ENCODE assay signal across 1 cellular context in genomic region chr14:34059925-34060746, GRCh38.
TF ChIP-seq lines count a peak whose summit lies in the region.

No MANE protein-coding gene starts in this region.

TF ChIP-seq in HepG2, 621 proteins besides CTCF, POLR2A, EP300 and RAD21 (continued from another document and continues in another):
- TF ChIP-seq HBP1 (CRISPR knock-in tag; IDR thresholded peaks at IDR 0.05; ENCODE audit: low read depth) (no peak), ZNF24 (IDR thresholded peaks at IDR 0.05) (no peak), TRAFD1 (CRISPR knock-in tag; IDR thresholded peaks at IDR 0.05; ENCODE audit: borderline replicate concordance) (no peak), TCF12 (IDR thresholded peaks at IDR 0.05) (no peak), TCF12 (CRISPR knock-in tag; IDR thresholded peaks at IDR 0.05) (peak; percentile 96; the same call in 1 of the 2 replicates), ATF6 (CRISPR knock-in tag; conservative IDR thresholded peaks at IDR 0.05) (no peak), NFKB2 (CRISPR knock-in tag; IDR thresholded peaks at IDR 0.05; ENCODE audit: borderline replicate concordance) (no peak), PAWR (CRISPR knock-in tag; IDR thresholded peaks at IDR 0.05; ENCODE audit: borderline replicate concordance) (no peak), GFI1 (CRISPR knock-in tag; IDR thresholded peaks at IDR 0.05; ENCODE audit: borderline replicate concordance) (no peak), ZNF775 (CRISPR knock-in tag; IDR thresholded peaks at IDR 0.05; ENCODE audit: borderline replicate concordance) (no peak), ASH2L (IDR thresholded peaks at IDR 0.05; ENCODE audit: insufficient read length, low read depth, low read length) (peak; percentile 72), HOXD1 (CRISPR knock-in tag; IDR thresholded peaks at IDR 0.05) (0 out of 2 replicates have a peak, but pooled peaks have one; percentile 21), SRY (CRISPR knock-in tag; IDR thresholded peaks at IDR 0.05) (peak; percentile 91; the same call in 1 of the 2 replicates), NFATC3 (CRISPR knock-in tag; IDR thresholded peaks at IDR 0.05) (no peak), TAF15 (IDR thresholded peaks at IDR 0.05; ENCODE audit: low read depth, low read length, poor library complexity, severe bottlenecking) (no peak), MAFG (CRISPR knock-in tag; IDR thresholded peaks at IDR 0.05) (peak; percentile 94), ZBED4 (CRISPR knock-in tag; IDR thresholded peaks at IDR 0.05; ENCODE audit: borderline replicate concordance) (no peak), EED (CRISPR knock-in tag; IDR thresholded peaks at IDR 0.05) (no peak), ZNF121 (CRISPR knock-in tag; IDR thresholded peaks at IDR 0.05) (no peak), GZF1 (CRISPR knock-in tag; IDR thresholded peaks at IDR 0.05) (peak; percentile 76; the same call in 1 of the 2 replicates), PHF8 (CRISPR knock-in tag; IDR thresholded peaks at IDR 0.05) (peak; percentile 61), BORCS8-MEF2B (CRISPR knock-in tag; IDR thresholded peaks at IDR 0.05) (0 out of 2 replicates have a peak, but pooled peaks have one; percentile 15), SRF (IDR thresholded peaks at IDR 0.05; ENCODE audit: low read depth, low read length) (no peak), E2F5 (CRISPR knock-in tag; conservative IDR thresholded peaks at IDR 0.05) (no peak), NONO (IDR thresholded peaks at IDR 0.05) (no peak), NONO (CRISPR knock-in tag; conservative IDR thresholded peaks at IDR 0.05) (0 out of 2 replicates have a peak, but pooled peaks have one; percentile 61), MIXL1 (CRISPR knock-in tag; IDR thresholded peaks at IDR 0.05) (no peak; the same call in 1 of the 2 replicates), ZNF367 (CRISPR knock-in tag; IDR thresholded peaks at IDR 0.05; ENCODE audit: borderline replicate concordance) (no peak), MBD4 (IDR thresholded peaks at IDR 0.05; ENCODE audit: borderline replicate concordance, low read length) (no peak), HDAC2 (CRISPR knock-in tag; IDR thresholded peaks at IDR 0.05) (peak; percentile 62; the same call in 1 of the 2 replicates), TCF7L2 (IDR thresholded peaks at IDR 0.05; ENCODE audit: low read depth, low read length) (no peak), ZNF556 (CRISPR knock-in tag; IDR thresholded peaks at IDR 0.05; ENCODE audit: borderline replicate concordance) (peak; percentile 72; the same call in 1 of the 2 replicates), ZNF33A (CRISPR knock-in tag; IDR thresholded peaks at IDR 0.05; ENCODE audit: borderline replicate concordance) (peak; percentile 19), NFE2L2 (IDR thresholded peaks at IDR 0.05; ENCODE audit: low read length) (peak; percentile 85), CREB1 (IDR thresholded peaks at IDR 0.05) (no peak), CREB1 (CRISPR knock-in tag; IDR thresholded peaks at IDR 0.05) (no peak), RFXAP (CRISPR knock-in tag; IDR thresholded peaks at IDR 0.05; ENCODE audit: borderline replicate concordance) (0 out of 2 replicates have a peak, but pooled peaks have one; percentile 39), ADNP (CRISPR knock-in tag; IDR thresholded peaks at IDR 0.05) (no peak), ZNF333 (CRISPR knock-in tag; IDR thresholded peaks at IDR 0.05; ENCODE audit: borderline replicate concordance) (peak; percentile 65; the same call in 1 of the 2 replicates), YY1 (IDR thresholded peaks at IDR 0.05; ENCODE audit: insufficient read depth, insufficient replicate concordance, low read depth, low read length) (peak; percentile 65)
- TF ChIP-seq, protein P1, sequence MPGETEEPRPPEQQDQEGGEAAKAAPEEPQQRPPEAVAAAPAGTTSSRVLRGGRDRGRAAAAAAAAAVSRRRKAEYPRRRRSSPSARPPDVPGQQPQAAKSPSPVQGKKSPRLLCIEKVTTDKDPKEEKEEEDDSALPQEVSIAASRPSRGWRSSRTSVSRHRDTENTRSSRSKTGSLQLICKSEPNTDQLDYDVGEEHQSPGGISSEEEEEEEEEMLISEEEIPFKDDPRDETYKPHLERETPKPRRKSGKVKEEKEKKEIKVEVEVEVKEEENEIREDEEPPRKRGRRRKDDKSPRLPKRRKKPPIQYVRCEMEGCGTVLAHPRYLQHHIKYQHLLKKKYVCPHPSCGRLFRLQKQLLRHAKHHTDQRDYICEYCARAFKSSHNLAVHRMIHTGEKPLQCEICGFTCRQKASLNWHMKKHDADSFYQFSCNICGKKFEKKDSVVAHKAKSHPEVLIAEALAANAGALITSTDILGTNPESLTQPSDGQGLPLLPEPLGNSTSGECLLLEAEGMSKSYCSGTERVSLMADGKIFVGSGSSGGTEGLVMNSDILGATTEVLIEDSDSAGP (CRISPR knock-in tag; IDR thresholded peaks at IDR 0.05; ENCODE audit: borderline replicate concordance): peak; percentile 65; the same call in 1 of the 2 replicates
- TF ChIP-seq, protein P2, sequence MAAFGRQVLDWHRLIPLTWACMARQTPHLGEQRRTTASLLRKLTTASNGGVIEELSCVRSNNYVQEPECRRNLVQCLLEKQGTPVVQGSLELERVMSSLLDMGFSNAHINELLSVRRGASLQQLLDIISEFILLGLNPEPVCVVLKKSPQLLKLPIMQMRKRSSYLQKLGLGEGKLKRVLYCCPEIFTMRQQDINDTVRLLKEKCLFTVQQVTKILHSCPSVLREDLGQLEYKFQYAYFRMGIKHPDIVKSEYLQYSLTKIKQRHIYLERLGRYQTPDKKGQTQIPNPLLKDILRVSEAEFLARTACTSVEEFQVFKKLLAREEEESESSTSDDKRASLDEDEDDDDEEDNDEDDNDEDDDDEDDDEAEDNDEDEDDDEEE (CRISPR knock-in tag; IDR thresholded peaks at IDR 0.05): peak; percentile 90
- TF ChIP-seq, protein P3, sequence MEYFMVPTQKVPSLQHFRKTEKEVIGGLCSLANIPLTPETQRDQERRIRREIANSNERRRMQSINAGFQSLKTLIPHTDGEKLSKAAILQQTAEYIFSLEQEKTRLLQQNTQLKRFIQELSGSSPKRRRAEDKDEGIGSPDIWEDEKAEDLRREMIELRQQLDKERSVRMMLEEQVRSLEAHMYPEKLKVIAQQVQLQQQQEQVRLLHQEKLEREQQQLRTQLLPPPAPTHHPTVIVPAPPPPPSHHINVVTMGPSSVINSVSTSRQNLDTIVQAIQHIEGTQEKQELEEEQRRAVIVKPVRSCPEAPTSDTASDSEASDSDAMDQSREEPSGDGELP (IDR thresholded peaks at IDR 0.05; ENCODE audit: borderline replicate concordance, low read depth): peak; percentile 42; the same call in 1 of the 2 replicates
- TF ChIP-seq, protein P4, sequence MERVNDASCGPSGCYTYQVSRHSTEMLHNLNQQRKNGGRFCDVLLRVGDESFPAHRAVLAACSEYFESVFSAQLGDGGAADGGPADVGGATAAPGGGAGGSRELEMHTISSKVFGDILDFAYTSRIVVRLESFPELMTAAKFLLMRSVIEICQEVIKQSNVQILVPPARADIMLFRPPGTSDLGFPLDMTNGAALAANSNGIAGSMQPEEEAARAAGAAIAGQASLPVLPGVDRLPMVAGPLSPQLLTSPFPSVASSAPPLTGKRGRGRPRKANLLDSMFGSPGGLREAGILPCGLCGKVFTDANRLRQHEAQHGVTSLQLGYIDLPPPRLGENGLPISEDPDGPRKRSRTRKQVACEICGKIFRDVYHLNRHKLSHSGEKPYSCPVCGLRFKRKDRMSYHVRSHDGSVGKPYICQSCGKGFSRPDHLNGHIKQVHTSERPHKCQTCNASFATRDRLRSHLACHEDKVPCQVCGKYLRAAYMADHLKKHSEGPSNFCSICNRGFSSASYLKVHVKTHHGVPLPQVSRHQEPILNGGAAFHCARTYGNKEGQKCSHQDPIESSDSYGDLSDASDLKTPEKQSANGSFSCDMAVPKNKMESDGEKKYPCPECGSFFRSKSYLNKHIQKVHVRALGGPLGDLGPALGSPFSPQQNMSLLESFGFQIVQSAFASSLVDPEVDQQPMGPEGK (CRISPR knock-in tag; IDR thresholded peaks at IDR 0.05): peak; percentile 53; the same call in 1 of the 2 replicates
- TF ChIP-seq, protein P5, sequence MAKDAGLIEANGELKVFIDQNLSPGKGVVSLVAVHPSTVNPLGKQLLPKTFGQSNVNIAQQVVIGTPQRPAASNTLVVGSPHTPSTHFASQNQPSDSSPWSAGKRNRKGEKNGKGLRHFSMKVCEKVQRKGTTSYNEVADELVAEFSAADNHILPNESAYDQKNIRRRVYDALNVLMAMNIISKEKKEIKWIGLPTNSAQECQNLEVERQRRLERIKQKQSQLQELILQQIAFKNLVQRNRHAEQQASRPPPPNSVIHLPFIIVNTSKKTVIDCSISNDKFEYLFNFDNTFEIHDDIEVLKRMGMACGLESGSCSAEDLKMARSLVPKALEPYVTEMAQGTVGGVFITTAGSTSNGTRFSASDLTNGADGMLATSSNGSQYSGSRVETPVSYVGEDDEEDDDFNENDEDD (CRISPR knock-in tag; IDR thresholded peaks at IDR 0.05; ENCODE audit: borderline replicate concordance): peak; percentile 74; the same call in 1 of the 2 replicates
- TF ChIP-seq, protein P6, sequence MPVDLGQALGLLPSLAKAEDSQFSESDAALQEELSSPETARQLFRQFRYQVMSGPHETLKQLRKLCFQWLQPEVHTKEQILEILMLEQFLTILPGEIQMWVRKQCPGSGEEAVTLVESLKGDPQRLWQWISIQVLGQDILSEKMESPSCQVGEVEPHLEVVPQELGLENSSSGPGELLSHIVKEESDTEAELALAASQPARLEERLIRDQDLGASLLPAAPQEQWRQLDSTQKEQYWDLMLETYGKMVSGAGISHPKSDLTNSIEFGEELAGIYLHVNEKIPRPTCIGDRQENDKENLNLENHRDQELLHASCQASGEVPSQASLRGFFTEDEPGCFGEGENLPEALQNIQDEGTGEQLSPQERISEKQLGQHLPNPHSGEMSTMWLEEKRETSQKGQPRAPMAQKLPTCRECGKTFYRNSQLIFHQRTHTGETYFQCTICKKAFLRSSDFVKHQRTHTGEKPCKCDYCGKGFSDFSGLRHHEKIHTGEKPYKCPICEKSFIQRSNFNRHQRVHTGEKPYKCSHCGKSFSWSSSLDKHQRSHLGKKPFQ (CRISPR knock-in tag; IDR thresholded peaks at IDR 0.05; ENCODE audit: insufficient replicate concordance): no peak
